ENCODE assay signal across 8 cellular contexts in genomic region chr17:7215652-7216139, GRCh38. TPM values are rescaled to one million over a fixed set of nuclear protein-coding genes. Genes with fewer than 3 reads are reported as not detected.
A peak's percentile ranks its signal among the peaks of the same experiment; 100 is the strongest.
DNase-seq lines count a peak whose midpoint lies in the region; ATAC-seq and TF ChIP-seq lines count a peak whose summit lies in the region.
"Had no signal": no experiment of that assay in that cellular context is flagged by ENCODE, and none has a peak within 500 bp of the region (broad histone marks: within the 10 kb centered on the region; RNA-seq: fewer than 3 reads in every experiment).

No MANE protein-coding gene starts in this region.

- no peak for TF ChIP-seq CTCF in HEK293 (tag by site-specific recombination; IDR thresholded peaks at IDR 0.05)
- no peak for TF ChIP-seq CTCF in fibroblast of villous mesenchyme (IDR thresholded peaks at IDR 0.05; ENCODE audit: insufficient read depth, low read depth, low read length)

- H3K4me1 Mint-ChIP-seq in activated CD8-positive, alpha-beta memory T cell treated with anti-CD3 and anti-CD28 coated beads, Interleukin-2, amount 10 ng/mL, durations not matched to agents 7 days and 5 days = peaks cover 53% of the 10 kb centered on the region

- no peaks in the 10 kb centered on the region for H3K36me3 ChIP-seq in HEK293 (ENCODE audit: control insufficient read depth in 2 of 2, insufficient read depth in 1 of 2, low read length in 2 of 2)
- peaks cover 0 to 4% (median under 1%) of the 10 kb centered on the region in 3 donors for H3K36me3 ChIP-seq in skeletal muscle tissue (ENCODE audit: control insufficient read depth in 3 of 3, insufficient read depth in 3 of 3, low read length in 3 of 3)

- H3K9me3 ChIP-seq in HEK293 (ENCODE audit: control insufficient read depth, insufficient read depth, low read depth, low read length) (no peaks in the 10 kb centered on the region), skeletal muscle tissue (ENCODE audit: control insufficient read depth in 3 of 3, low read length in 3 of 3) (no peaks in the 10 kb centered on the region)

- H3K4me1 ChIP-seq in HEK293 (ENCODE audit: control insufficient read depth, insufficient read depth, low read length) = peaks cover 11% of the 10 kb centered on the region
- H3K4me1 ChIP-seq in skeletal muscle tissue (ENCODE audit: control insufficient read depth in 3 of 3, insufficient read depth in 3 of 3, low read length in 3 of 3) = peaks cover 54 to 59% (median 55%) of the 10 kb centered on the region in 3 donors

- H3K27me3 Mint-ChIP-seq in activated CD8-positive, alpha-beta memory T cell treated with anti-CD3 and anti-CD28 coated beads, Interleukin-2, amount 10 ng/mL, durations not matched to agents 7 days and 5 days = peaks cover 13% of the 10 kb centered on the region

- H3K36me3 Mint-ChIP-seq in activated CD8-positive, alpha-beta memory T cell treated with anti-CD3 and anti-CD28 coated beads, Interleukin-2, amount 10 ng/mL, durations not matched to agents 7 days and 5 days = no peaks in the 10 kb centered on the region
- H3K36me3 Mint-ChIP-seq: immature natural killer cell had no signal

- peak overlapping the region in 1 of 3 donors; percentile 1 for H3K9ac ChIP-seq in skeletal muscle tissue (ENCODE audit: low read depth in 1 of 3, low read length in 3 of 3)

- CTCF ChIA-PET in HEK293 (lab: Yijun Ruan, JAX) = interaction anchor here (1.2 kb wide), 1 partner anchor 170 kb away, joined by 9 read pairs; no protein-coding TSS in a partner anchor
- CTCF ChIA-PET in activated CD8-positive, alpha-beta memory T cell treated with anti-CD3 and anti-CD28 coated beads, Interleukin-2, amount 10 ng/mL, durations not matched to agents 7 days and 5 days (lab: Charles Lee) = interaction anchor here (1.5 to 1.6 kb wide), 2 partner anchors 10 to 38 kb away, joined by 3 to 5 read pairs; no protein-coding TSS in a partner anchor

- no peak overlapping the region for H3K4me3 ChIP-seq in HEK293 (ENCODE audit: low read depth, low read length)
- H3K4me3 ChIP-seq in fibroblast of villous mesenchyme (ENCODE audit: low read depth, low read length) = peak overlapping the region; percentile 77
- peak overlapping the region in 2 of 3 donors; percentile 24 to 70 for H3K4me3 ChIP-seq in skeletal muscle tissue (ENCODE audit: low read length in 3 of 3)

- POLR2A ChIA-PET in HEK293 (lab: Yijun Ruan, JAX) = interaction anchor here (0.8 to 2.7 kb wide), 5 partner anchors 7 to 114 kb away, joined by 3 to 10 read pairs (median 4); partner anchors contain the start of genes GABARAP and PHF23

- DNase-seq in fibroblast of villous mesenchyme (ENCODE audit: low read depth) (peak; percentile 20), cerebellar cortex (ENCODE audit: low spot score) (no peak)
- DNase-seq in activated CD8-positive, alpha-beta memory T cell treated with anti-CD3 and anti-CD28 coated beads, Interleukin-2, amount 10 ng/mL, durations not matched to agents 7 days and 5 days = no peak

- ATAC-seq in SK-N-SH treated with all-trans-retinoic acid at 6 μM for 48 hours = 0 out of 3 replicates have a peak, but pooled peaks have one; percentile 4
- ATAC-seq in GM18520 (IDR thresholded peaks at IDR 0.05; ENCODE audit: unreplicated experiment) = no peak
- no peak for ATAC-seq in activated CD8-positive, alpha-beta memory T cell treated with anti-CD3 and anti-CD28 coated beads, Interleukin-2, amount 10 ng/mL, durations not matched to agents 7 days and 5 days

- no peak overlapping the region for H3K27ac ChIP-seq in HEK293 (ENCODE audit: extremely low read depth, low read depth, low read length)
- no peak overlapping the region for H3K27ac ChIP-seq in skeletal muscle tissue (ENCODE audit: low read depth, low read length)

- H3K27ac Mint-ChIP-seq in activated CD8-positive, alpha-beta memory T cell treated with anti-CD3 and anti-CD28 coated beads, Interleukin-2, amount 10 ng/mL, durations not matched to agents 7 days and 5 days = no peak overlapping the region

- no peak overlapping the region for H3K4me3 Mint-ChIP-seq in activated CD8-positive, alpha-beta memory T cell treated with anti-CD3 and anti-CD28 coated beads, Interleukin-2, amount 10 ng/mL, durations not matched to agents 7 days and 5 days

- no peaks in the 10 kb centered on the region for H3K9me3 Mint-ChIP-seq in activated CD8-positive, alpha-beta memory T cell treated with anti-CD3 and anti-CD28 coated beads, Interleukin-2, amount 10 ng/mL, durations not matched to agents 7 days and 5 days (ENCODE audit: low read depth)
- H3K9me3 Mint-ChIP-seq: immature natural killer cell had no signal

- H3K27me3 ChIP-seq in skeletal muscle tissue (ENCODE audit: control insufficient read depth in 3 of 3, insufficient read depth in 3 of 3, low read length in 3 of 3) = peaks cover 0 to 11% (median 6%) of the 10 kb centered on the region in 3 donors

TF ChIP-seq in HEK293, 187 proteins besides CTCF, POLR2A, EP300 and RAD21 (continues in another document):
- TF ChIP-seq ZBTB11 (tag by site-specific recombination; conservative IDR thresholded peaks at IDR 0.05; ENCODE audit: low read depth) (no peak), ZNF214 (tag by site-specific recombination; IDR thresholded peaks at IDR 0.05; ENCODE audit: borderline replicate concordance) (no peak)

TF ChIP-seq in SK-N-SH treated with all-trans-retinoic acid at 6 μM for 48 hours, 23 proteins besides CTCF, POLR2A, EP300 and RAD21 (continues in another document):
- no peak for TF ChIP-seq POU6F1 (CRISPR knock-in tag; IDR thresholded peaks at IDR 0.05; ENCODE audit: borderline replicate concordance, low read depth)
- no peak for TF ChIP-seq CREB5 (CRISPR knock-in tag; IDR thresholded peaks at IDR 0.05; ENCODE audit: low read depth)
- no peak for TF ChIP-seq ARNTL (CRISPR knock-in tag; IDR thresholded peaks at IDR 0.05; ENCODE audit: borderline replicate concordance, low read depth)

RNA-seq across cellular contexts. Expression of gene DLG4, which starts 3.9 kb away (rescaled TPM):
- total RNA-seq in fibroblast of villous mesenchyme (10.6 and 14.2 TPM in 2 replicates), skeletal muscle tissue (7.3 TPM)
- 1 to 10 TPM; 4.9 to 5.3 TPM for total RNA-seq in activated CD8-positive, alpha-beta memory T cell treated with anti-CD3 and anti-CD28 coated beads, Interleukin-2, amount 10 ng/mL, durations not matched to agents 7 days and 5 days

RNA-seq across cellular contexts. Expression of gene ACADVL, which starts 4.0 kb away (rescaled TPM):
- total RNA-seq in fibroblast of villous mesenchyme = 171 and 255 TPM in 2 replicates
- 119 TPM for total RNA-seq in skeletal muscle tissue
- 100 to 1,000 TPM; 411 to 423 TPM for total RNA-seq in activated CD8-positive, alpha-beta memory T cell treated with anti-CD3 and anti-CD28 coated beads, Interleukin-2, amount 10 ng/mL, durations not matched to agents 7 days and 5 days

RNA-seq across cellular contexts. Expression of gene DVL2, which starts 18.6 kb away (rescaled TPM):
- total RNA-seq in fibroblast of villous mesenchyme (102 and 105 TPM in 2 replicates), skeletal muscle tissue (63.2 TPM)
- 10 to 100 TPM; 52.7 to 62.0 TPM for total RNA-seq in activated CD8-positive, alpha-beta memory T cell treated with anti-CD3 and anti-CD28 coated beads, Interleukin-2, amount 10 ng/mL, durations not matched to agents 7 days and 5 days

RNA-seq across cellular contexts. Expression of gene PHF23, which starts 23.6 kb away (rescaled TPM):
- total RNA-seq in fibroblast of villous mesenchyme (51.8 and 54.1 TPM in 2 replicates), skeletal muscle tissue (30.3 TPM)
- 10 to 100 TPM; 42.1 to 53.2 TPM for total RNA-seq in activated CD8-positive, alpha-beta memory T cell treated with anti-CD3 and anti-CD28 coated beads, Interleukin-2, amount 10 ng/mL, durations not matched to agents 7 days and 5 days

RNA-seq across cellular contexts. Expression of gene GABARAP, which starts 26.6 kb away (rescaled TPM):
- 225 and 265 TPM in 2 replicates for total RNA-seq in fibroblast of villous mesenchyme
- 259 TPM for total RNA-seq in skeletal muscle tissue
- 100 to 1,000 TPM; 207 to 231 TPM for total RNA-seq in activated CD8-positive, alpha-beta memory T cell treated with anti-CD3 and anti-CD28 coated beads, Interleukin-2, amount 10 ng/mL, durations not matched to agents 7 days and 5 days

Comparison
In these comparisons a context has a peak if more than half of its experiments do, and no peak if none do; other contexts are left out.
1. Of the 2 proteins assayed by ChIP-seq in both HEK293 and SK-N-SH treated with all-trans-retinoic acid at 6 μM for 48 hours: peak only in HEK293: PATZ1; only in SK-N-SH treated with all-trans-retinoic acid at 6 μM for 48 hours: none; in both: none; in neither: 1.